Comparison of ENCODE assay signal across 8 cellular contexts in the genomic region with DNA sequence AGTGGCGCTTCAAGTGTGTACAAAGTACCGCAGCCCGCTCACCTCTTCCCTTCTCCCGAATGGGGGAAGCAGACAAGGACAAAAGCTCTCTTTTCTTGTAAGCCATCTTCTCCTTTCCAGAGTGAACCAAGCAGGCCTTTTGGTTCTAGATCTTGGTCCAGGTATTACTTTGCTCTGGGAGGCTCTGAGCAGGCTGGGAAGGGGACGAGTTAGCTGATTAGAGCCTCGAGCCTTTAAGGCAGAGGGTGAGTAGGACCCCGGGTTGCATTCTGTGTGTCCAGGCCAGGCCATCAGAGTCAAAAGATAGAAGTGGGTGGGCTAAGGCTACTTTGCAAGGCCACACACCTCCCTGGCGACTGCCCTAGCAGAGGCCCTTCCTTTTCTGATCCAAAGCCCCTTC.
"Had no signal": no experiment of that assay in that cellular context is flagged by ENCODE, and none has a peak within 500 bp of the region (broad histone marks: within the 10 kb centered on the region; RNA-seq: fewer than 3 reads in every experiment).

No MANE protein-coding gene starts in this region.

- H3K4me3 ChIP-seq: GM23248, HAP-1, K562 had no signal

- H3K9me3 Mint-ChIP-seq: HFFc6 had no signal

- H3K9ac ChIP-seq: GM23248 had no signal

- H3K4me1 ChIP-seq: HAP-1 had no signal

- H3K9me3 ChIP-seq: HAP-1 had no signal

- DNase-seq: GM23248, GOT3, H7, HFFc6, IMR-90 had no signal

- H3K27ac ChIP-seq: GM23248, HL-60 had no signal

- H3K4me3 Mint-ChIP-seq: HFFc6 had no signal

- H3K27ac Mint-ChIP-seq: HFFc6 had no signal

- H3K36me3 ChIP-seq: HAP-1 had no signal
